ENCODE assay signal across 23 cellular contexts in the genomic region with DNA sequence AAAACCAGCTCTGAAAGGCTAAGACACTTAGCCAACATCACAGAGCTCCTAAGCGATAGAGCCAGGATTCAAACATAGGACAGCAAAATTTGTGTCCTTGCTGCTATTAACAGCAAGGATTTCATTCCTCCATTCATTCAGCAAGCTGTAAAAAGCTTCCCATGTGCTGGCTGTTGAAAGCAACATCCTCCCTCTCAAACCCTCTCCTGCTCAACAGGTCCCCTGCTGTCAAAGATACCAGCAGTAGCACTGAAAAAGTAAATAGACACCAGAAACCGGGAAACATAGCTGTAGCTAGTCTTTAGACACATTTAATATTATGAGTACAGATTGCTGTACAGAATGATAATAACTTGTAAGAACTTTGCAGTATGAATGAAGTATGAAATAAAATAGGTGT. TPM values are rescaled to one million over a fixed set of nuclear protein-coding genes. Genes with fewer than 3 reads are reported as not detected.
"Had no signal": no experiment of that assay in that cellular context is flagged by ENCODE, and none has a peak within 500 bp of the region (broad histone marks: within the 10 kb centered on the region; RNA-seq: fewer than 3 reads in every experiment).

No MANE protein-coding gene starts in this region.

- H3K36me3 ChIP-seq: adrenal gland, gastroesophageal sphincter, neutrophil, right lobe of liver, transverse colon had no signal

- H3K4me1 Mint-ChIP-seq: activated B cell treated with CpG ODN at 0.5 μM for 24 hours, naive B cell had no signal

- H3K27ac Mint-ChIP-seq: activated B cell treated with CpG ODN at 0.5 μM for 24 hours; activated naive CD8-positive, alpha-beta T cell; activated T-cell treated with anti-CD3 and anti-CD28 coated beads, Interleukin-2, amount 50 U/mL, for 72 hours; effector memory CD8-positive, alpha-beta T cell; naive B cell; nephron progenitor cell; progenitor cell of endocrine pancreas had no signal

- H3K4me1 ChIP-seq: adrenal gland, body of pancreas, right lobe of liver, transverse colon had no signal

- H3K27me3 Mint-ChIP-seq: activated B cell treated with CpG ODN at 0.5 μM for 24 hours, naive B cell had no signal

- H3K36me3 Mint-ChIP-seq: activated naive CD8-positive, alpha-beta T cell; naive B cell had no signal

- ATAC-seq: activated T-cell treated with anti-CD3 and anti-CD28 coated beads, Interleukin-2, amount 50 U/mL, for 72 hours; body of pancreas; effector memory CD8-positive, alpha-beta T cell; gastroesophageal sphincter; left cardiac atrium; left ventricle myocardium superior; right lobe of liver had no signal

- H3K4me3 Mint-ChIP-seq: activated B cell treated with CpG ODN at 0.5 μM for 24 hours; activated naive CD8-positive, alpha-beta T cell; activated T-cell treated with anti-CD3 and anti-CD28 coated beads, Interleukin-2, amount 50 U/mL, for 72 hours; effector memory CD8-positive, alpha-beta T cell; nephron progenitor cell had no signal

- H3K4me3 ChIP-seq: adrenal gland, body of pancreas, coronary artery, gastroesophageal sphincter, hepatocyte, right lobe of liver, transverse colon had no signal

- H3K27ac ChIP-seq: adrenal gland, body of pancreas, coronary artery, gastroesophageal sphincter, hepatocyte, neutrophil, right lobe of liver, transverse colon had no signal

- H3K9me3 Mint-ChIP-seq: activated B cell treated with CpG ODN at 0.5 μM for 24 hours; activated T-cell treated with anti-CD3 and anti-CD28 coated beads, Interleukin-2, amount 50 U/mL, for 72 hours; nephron progenitor cell had no signal

- H3K79me2 ChIP-seq: hepatocyte had no signal

- DNase-seq: activated B cell treated with CpG ODN at 0.5 μM for 24 hours; activated CD4-positive, alpha-beta T cell treated with anti-CD3 and anti-CD28 coated beads, Interleukin-2, amount 50 U/mL, for 1 hour; activated naive CD4-positive, alpha-beta T cell treated with Interleukin-2 at 50 U/mL for 16 hours; activated T-cell treated with anti-CD3 and anti-CD28 coated beads for 4 hours; activated T-cell treated with anti-CD3 and anti-CD28 coated beads, Interleukin-2, amount 50 U/mL, for 72 hours; adrenal gland; aorta; body of pancreas; effector memory CD8-positive, alpha-beta T cell; left cardiac atrium; left ventricle myocardium superior; naive B cell; nephron progenitor cell; right lobe of liver; stimulated activated CD4-positive, alpha-beta T cell treated with anti-CD3 and anti-CD28 coated beads, Interleukin-2, amount 100 ng/mL, for 48 hours; stimulated activated naive CD4-positive, alpha-beta T cell treated with Interleukin-2 at 50 U/mL for 16 hours; transverse colon had no signal

- H3K27me3 ChIP-seq: adrenal gland, body of pancreas, gastroesophageal sphincter, hepatocyte, neutrophil, right lobe of liver, transverse colon had no signal

- H3K4me2 ChIP-seq: hepatocyte had no signal

- H2AFZ ChIP-seq: hepatocyte had no signal

RNA-seq across cellular contexts. Expression of a gene that starts 52.6 kb away (rescaled TPM):
- total RNA-seq: activated B cell treated with CpG ODN at 0.5 μM for 24 hours; activated T-cell treated with anti-CD3 and anti-CD28 coated beads, Interleukin-2, amount 50 U/mL, for 72 hours had no signal
